In the genomic region with DNA sequence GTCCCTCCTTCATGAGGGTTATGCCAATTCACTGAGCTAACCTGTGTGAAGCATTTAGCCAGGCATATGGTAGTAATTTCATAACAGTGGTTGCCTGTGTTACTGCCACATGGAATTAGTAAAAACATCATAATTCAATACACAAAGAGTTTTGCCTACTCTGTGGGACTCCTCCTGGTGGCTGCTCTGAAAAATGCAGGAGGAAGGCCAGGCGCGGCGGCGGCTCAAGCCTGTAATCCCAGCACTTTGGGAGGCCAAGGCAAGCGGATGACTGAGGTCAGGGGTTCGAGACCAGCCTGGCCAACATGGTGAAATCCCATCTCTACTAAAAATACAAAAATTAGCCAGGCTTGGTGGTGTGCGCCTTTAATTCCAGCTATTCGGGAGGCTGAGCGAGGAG, we compare ENCODE assay signal across 13 cellular contexts.
DNase-seq lines count a peak whose midpoint lies in the region; ATAC-seq, FAIRE-seq and TF ChIP-seq lines count a peak whose summit lies in the region.
"Had no signal": no experiment of that assay in that cellular context is flagged by ENCODE, and none has a peak within 500 bp of the region (broad histone marks: within the 10 kb centered on the region; RNA-seq: fewer than 3 reads in every experiment).

No MANE protein-coding gene starts in this region.

- peak in 1 of 2 experiments; percentile 13 for DNase-seq in A549 (ENCODE audit: low read depth in 1 of 2, low spot score in 1 of 2)
- DNase-seq in endodermal cell: peak; percentile 80
- DNase-seq in middle frontal gyrus (ENCODE audit: extremely low spot score, low spot score): no peak
- no peak for DNase-seq in GM13976 (ENCODE audit: low spot score)
- DNase-seq in activated CD8-positive, alpha-beta memory T cell treated with anti-CD3 and anti-CD28 coated beads, Interleukin-2, amount 10 ng/mL, durations not matched to agents 7 days and 5 days: no peak
- DNase-seq: activated CD4-positive, alpha-beta T cell treated with anti-CD3 and anti-CD28 coated beads, Interleukin-2, amount 50 U/mL, for 4 hours; kidney glomerular epithelial cell; NCI-H2029 treated with DMSO at 0.1 percent for 48 hours; right cardiac atrium had no signal

- no peaks in the 10 kb centered on the region for H3K9me3 Mint-ChIP-seq in endodermal cell
- no peaks in the 10 kb centered on the region for H3K9me3 Mint-ChIP-seq in activated CD8-positive, alpha-beta memory T cell treated with anti-CD3 and anti-CD28 coated beads, Interleukin-2, amount 10 ng/mL, durations not matched to agents 7 days and 5 days (ENCODE audit: low read depth)

- H3K4me1 ChIP-seq in A549 (no peaks in the 10 kb centered on the region), DOHH2 (ENCODE audit: control insufficient read depth, low read length) (no peaks in the 10 kb centered on the region), Loucy (ENCODE audit: insufficient read depth, low read length, poor library complexity, severe bottlenecking) (no peaks in the 10 kb centered on the region), endodermal cell (ENCODE audit: control insufficient read depth, insufficient read depth, low read length) (no peaks in the 10 kb centered on the region)

- no peaks in the 10 kb centered on the region for H3K36me3 ChIP-seq in DOHH2 (ENCODE audit: control insufficient read depth, low read length)
- no peaks in the 10 kb centered on the region for H3K36me3 ChIP-seq in Loucy (ENCODE audit: insufficient read depth, low read length)
- H3K36me3 ChIP-seq in endodermal cell (ENCODE audit: control insufficient read depth, insufficient read depth, low read length): no peaks in the 10 kb centered on the region

- H3F3A ChIP-seq in DOHH2 (ENCODE audit: control insufficient read depth, insufficient read depth) (no peaks in the 10 kb centered on the region), Loucy (ENCODE audit: low read depth) (no peaks in the 10 kb centered on the region)

- H3K27me3 Mint-ChIP-seq in endodermal cell (ENCODE audit: insufficient read depth): no peaks in the 10 kb centered on the region
- H3K27me3 Mint-ChIP-seq in activated CD8-positive, alpha-beta memory T cell treated with anti-CD3 and anti-CD28 coated beads, Interleukin-2, amount 10 ng/mL, durations not matched to agents 7 days and 5 days: no peaks in the 10 kb centered on the region

- H3K4me2 ChIP-seq in A549: no peak overlapping the region
- no peak overlapping the region for H3K4me2 ChIP-seq in DOHH2 (ENCODE audit: low read length)
- H3K4me2 ChIP-seq in Loucy (ENCODE audit: low read depth, low read length, poor library complexity, severe bottlenecking): no peak overlapping the region

- TF ChIP-seq RAD21 in A549 (conservative IDR thresholded peaks at IDR 0.05 in 1 of 2, IDR thresholded peaks at IDR 0.05 in 1 of 2): no peak

- TF ChIP-seq CTCF in A549 (IDR thresholded peaks at IDR 0.05) (no peak), DOHH2 (IDR thresholded peaks at IDR 0.05; ENCODE audit: low read depth, low read length, poor library complexity, severe bottlenecking) (peak; percentile 53), Loucy (conservative IDR thresholded peaks at IDR 0.05; ENCODE audit: low read length) (peak; percentile 45), endodermal cell (conservative IDR thresholded peaks at IDR 0.05) (peak; percentile 70), GM13976 (IDR thresholded peaks at IDR 0.05; ENCODE audit: borderline replicate concordance, control extremely low read depth, extremely low read depth, insufficient read depth, missing control alignments) (no peak)

- no peak for FAIRE-seq in A549 (lab: Jason Lieb, UNC)

- H3K79me2 ChIP-seq in DOHH2 (ENCODE audit: control insufficient read depth, low read length) (no peaks in the 10 kb centered on the region), Loucy (ENCODE audit: insufficient read depth, low read length) (no peaks in the 10 kb centered on the region)

- H3K27me3 ChIP-seq in DOHH2 (ENCODE audit: control insufficient read depth, low read length) (peaks cover 4% of the 10 kb centered on the region; the same call in 1 of the 2 replicates), Loucy (ENCODE audit: insufficient read depth, low read length, poor library complexity, severe bottlenecking) (no peaks in the 10 kb centered on the region), endodermal cell (ENCODE audit: control insufficient read depth, insufficient read depth, low read length, poor library complexity, severe bottlenecking) (no peaks in the 10 kb centered on the region)

- no peak for TF ChIP-seq EP300 in A549 (IDR thresholded peaks at IDR 0.05)

- POLR2A ChIA-PET in A549 (lab: Yijun Ruan, JAX): no interaction called here

- ATAC-seq in A549 (peak in 1 of 2 experiments; percentile 40; a peak in 1 of 6 replicates), GM18498 (IDR thresholded peaks at IDR 0.05; ENCODE audit: unreplicated experiment) (no peak)
- no peak for ATAC-seq in activated CD8-positive, alpha-beta memory T cell treated with anti-CD3 and anti-CD28 coated beads, Interleukin-2, amount 10 ng/mL, durations not matched to agents 7 days and 5 days
- ATAC-seq: right cardiac atrium had no signal

- no peak overlapping the region for H2AFZ ChIP-seq in Loucy (ENCODE audit: low read length)

- H3K4me1 Mint-ChIP-seq in endodermal cell: peaks cover 6% of the 10 kb centered on the region
- H3K4me1 Mint-ChIP-seq in activated CD8-positive, alpha-beta memory T cell treated with anti-CD3 and anti-CD28 coated beads, Interleukin-2, amount 10 ng/mL, durations not matched to agents 7 days and 5 days: no peaks in the 10 kb centered on the region

- no peaks in the 10 kb centered on the region for H4K20me1 ChIP-seq in DOHH2 (ENCODE audit: control insufficient read depth, insufficient read depth, low read depth, low read length)
- no peaks in the 10 kb centered on the region for H4K20me1 ChIP-seq in Loucy (ENCODE audit: insufficient read depth, low read length, poor library complexity, severe bottlenecking)

- no peaks in the 10 kb centered on the region for H3K9me2 ChIP-seq in DOHH2 (replicated peaks; ENCODE audit: control insufficient read depth, low read length)
- no peaks in the 10 kb centered on the region for H3K9me2 ChIP-seq in Loucy (replicated peaks; ENCODE audit: low read depth, low read length)

- no peak overlapping the region for H3K4me3 Mint-ChIP-seq in endodermal cell
- no peak overlapping the region for H3K4me3 Mint-ChIP-seq in activated CD8-positive, alpha-beta memory T cell treated with anti-CD3 and anti-CD28 coated beads, Interleukin-2, amount 10 ng/mL, durations not matched to agents 7 days and 5 days
- H3K4me3 Mint-ChIP-seq: stimulated activated naive CD8-positive, alpha-beta T cell treated with anti-CD3 and anti-CD28 coated beads, Interleukin-15, Interleukin-2, amounts not matched to agents 100 ng/mL and 50 ng/mL, for 24 hours had no signal

- H3K9ac ChIP-seq in Loucy (ENCODE audit: low read depth, low read length, poor library complexity, severe bottlenecking) (no peak overlapping the region), endodermal cell (ENCODE audit: extremely low read depth, low read length, poor library complexity, severe bottlenecking) (no peak overlapping the region)

- WGBS in A549 (ENCODE audit: missing lambda C conversion rate): 66% methylated on average over 9 of the region's 9 CpGs
- 94 to 95% methylated on average over 9 of the region's 9 CpGs for WGBS in endodermal cell (ENCODE audit: insufficient coverage in 1 of 2, insufficient read length in 1 of 2), 2 experiments

- no peak overlapping the region for H3K4me3 ChIP-seq in A549
- no peak overlapping the region for H3K4me3 ChIP-seq in DOHH2 (ENCODE audit: low read length)
- no peak overlapping the region for H3K4me3 ChIP-seq in Loucy (ENCODE audit: low read length, poor library complexity, severe bottlenecking)
- H3K4me3 ChIP-seq in endodermal cell (ENCODE audit: low read length): no peak overlapping the region

- in situ Hi-C loops in GM13976 (cut with MboI; ENCODE audit: low sequenced_read_pairs, unreplicated experiment): no loop called here

- no peak overlapping the region for H3K27ac Mint-ChIP-seq in endodermal cell
- no peak overlapping the region for H3K27ac Mint-ChIP-seq in activated CD8-positive, alpha-beta memory T cell treated with anti-CD3 and anti-CD28 coated beads, Interleukin-2, amount 10 ng/mL, durations not matched to agents 7 days and 5 days
- H3K27ac Mint-ChIP-seq: stimulated activated naive CD8-positive, alpha-beta T cell treated with anti-CD3 and anti-CD28 coated beads, Interleukin-15, Interleukin-2, amounts not matched to agents 100 ng/mL and 50 ng/mL, for 24 hours had no signal

- H3K9me3 ChIP-seq in A549 (no peaks in the 10 kb centered on the region), DOHH2 (ENCODE audit: control insufficient read depth, insufficient read depth, low read length) (no peaks in the 10 kb centered on the region), Loucy (ENCODE audit: insufficient read depth, low read depth, low read length) (no peaks in the 10 kb centered on the region), endodermal cell (ENCODE audit: control insufficient read depth, low read length) (no peaks in the 10 kb centered on the region)

- H3K36me3 Mint-ChIP-seq in endodermal cell (ENCODE audit: low read depth): no peaks in the 10 kb centered on the region
- no peaks in the 10 kb centered on the region for H3K36me3 Mint-ChIP-seq in activated CD8-positive, alpha-beta memory T cell treated with anti-CD3 and anti-CD28 coated beads, Interleukin-2, amount 10 ng/mL, durations not matched to agents 7 days and 5 days

- CTCF ChIA-PET in A549 (lab: Yijun Ruan, JAX): interaction anchor here (0.8 kb wide), 1 partner anchor 17 kb away, joined by 3 read pairs; no protein-coding TSS in a partner anchor
- CTCF ChIA-PET in activated CD8-positive, alpha-beta memory T cell treated with anti-CD3 and anti-CD28 coated beads, Interleukin-2, amount 10 ng/mL, durations not matched to agents 7 days and 5 days (lab: Charles Lee): no interaction called here

- no peak for TF ChIP-seq POLR2A in A549 (IDR thresholded peaks at IDR 0.05; ENCODE audit: low read length)

- H3K27ac ChIP-seq in A549 (no peak overlapping the region), DOHH2 (ENCODE audit: low read depth, low read length) (no peak overlapping the region), endodermal cell (ENCODE audit: low read depth, low read length) (no peak overlapping the region)

TF ChIP-seq in A549, 52 proteins besides CTCF, POLR2A, EP300 and RAD21:
- TF ChIP-seq KDM5A (IDR thresholded peaks at IDR 0.05): no peak
- TF ChIP-seq SMC3 (IDR thresholded peaks at IDR 0.05): 0 out of 3 replicates have a peak, but pooled peaks have one; percentile 6

Comparison
In these comparisons a context has a peak if more than half of its experiments do, and no peak if none do; other contexts are left out.
1. CTCF ChIP-seq: peak in DOHH2 (single experiment), Loucy (single experiment) and endodermal cell (single experiment); none in A549 (single experiment) and GM13976 (single experiment).